Comparison of ENCODE assay signal across 1 cellular context in genomic region chr15:75705854-75706681, GRCh38.
TF ChIP-seq lines count a peak whose summit lies in the region.

No MANE protein-coding gene starts in this region.

TF ChIP-seq in H1, 55 proteins besides CTCF, POLR2A, EP300 and RAD21:
- TF ChIP-seq MAX (IDR thresholded peaks at IDR 0.05) (no peak), EGR1 (IDR thresholded peaks at IDR 0.05; ENCODE audit: borderline replicate concordance, low read depth, low read length) (no peak), SIX5 (IDR thresholded peaks at IDR 0.05; ENCODE audit: low read depth, low read length) (no peak), BACH1 (IDR thresholded peaks at IDR 0.05; ENCODE audit: low read length) (no peak)
